ENCODE assay signal across 9 cellular contexts in genomic region chr11:36375348-36376314, GRCh38.
A peak's percentile ranks its signal among the peaks of the same experiment; 100 is the strongest.
DNase-seq lines count a peak whose midpoint lies in the region; ATAC-seq, FAIRE-seq and TF ChIP-seq lines count a peak whose summit lies in the region.
"Had no signal": no experiment of that assay in that cellular context is flagged by ENCODE, and none has a peak within 500 bp of the region (broad histone marks: within the 10 kb centered on the region; RNA-seq: fewer than 3 reads in every experiment).

No MANE protein-coding gene starts in this region.

- peaks cover 0 to 10% (median 4%) of the 10 kb centered on the region in 9 donors for H3K27me3 ChIP-seq in heart left ventricle
- H3K27me3 ChIP-seq in bronchial epithelial cell (ENCODE audit: control insufficient read depth, insufficient read depth, low read length): no peaks in the 10 kb centered on the region
- no peaks in the 10 kb centered on the region for H3K27me3 ChIP-seq in mucosa of rectum (ENCODE audit: control insufficient read depth in 2 of 2, insufficient read depth in 2 of 2, low read length in 2 of 2)
- peaks cover 0 to 6% of the 10 kb centered on the region in 2 donors for H3K27me3 ChIP-seq in uterus

- intact Hi-C loops in heart left ventricle (cut with DNase I) (loop anchor here in 7 of 10 donors (5.0 to 10.0 kb wide), 6 partner anchors 71 to 102 kb away; no protein-coding TSS in a partner anchor), Right ventricle myocardium inferior (cut with DNase I) (no loop called here), uterus (cut with DNase I; ENCODE audit: low total_unique reads) (no loop called here)

- H3K4me3 ChIP-seq in heart left ventricle (peak overlapping the region in 10 of 12 donors; percentile 54 to 86 (median 74)), bronchial epithelial cell (ENCODE audit: low read depth, low read length) (peak overlapping the region; percentile 68), mucosa of rectum (ENCODE audit: low read length in 2 of 2) (peak overlapping the region; percentile 83 to 93), uterus (peak overlapping the region; percentile 36 to 50)

- peak overlapping the region in 2 of 12 donors; percentile 27 to 36 for H3K27ac ChIP-seq in heart left ventricle
- H3K27ac ChIP-seq in mucosa of rectum (ENCODE audit: low read depth in 2 of 2, low read length in 2 of 2): peak overlapping the region; percentile 79 to 89
- H3K27ac ChIP-seq in uterus: peak overlapping the region in 1 of 2 donors; percentile 68
- H3K27ac ChIP-seq: neutrophil had no signal

- WGBS in heart left ventricle, 4 donors: 32 to 36% (median 33%) methylated on average over 18 of the region's 18 CpGs

- peak overlapping the region; percentile 52 to 87 for H3K9ac ChIP-seq in mucosa of rectum (ENCODE audit: low read depth in 1 of 2, low read length in 2 of 2)

- DNase-seq in heart left ventricle: no peak
- DNase-seq in Right ventricle myocardium inferior (ENCODE audit: missing footprints): no peak
- no peak for DNase-seq in bronchial epithelial cell (ENCODE audit: low read depth)
- no peak for DNase-seq in uterus
- no peak for DNase-seq in central memory CD4-positive, alpha-beta T cell
- no peak for DNase-seq in NK-92 treated with Interleukin-12 subunit alpha and Interleukin-12 subunit beta, amount 100 ng/mL, for 24 hours (lab: John Stamatoyannopoulos, UW)

- no peak for TF ChIP-seq CTCF in heart left ventricle (IDR thresholded peaks at IDR 0.05)
- TF ChIP-seq CTCF in bronchial epithelial cell (IDR thresholded peaks at IDR 0.05; ENCODE audit: insufficient read depth, low read length, severe bottlenecking): no peak
- TF ChIP-seq CTCF in uterus (IDR thresholded peaks at IDR 0.05): no peak

- no peaks in the 10 kb centered on the region for H3K9me3 ChIP-seq in heart left ventricle
- no peaks in the 10 kb centered on the region for H3K9me3 ChIP-seq in mucosa of rectum (ENCODE audit: control insufficient read depth in 2 of 2, low read length in 2 of 2)
- H3K9me3 ChIP-seq in uterus: no peaks in the 10 kb centered on the region
- H3K9me3 ChIP-seq: neutrophil had no signal

- no peak for FAIRE-seq in bronchial epithelial cell (lab: Jason Lieb, UNC)

- ATAC-seq in heart left ventricle (no peak), Right ventricle myocardium inferior (no peak), HG03039 (IDR thresholded peaks at IDR 0.05; ENCODE audit: unreplicated experiment) (no peak)

- H3K36me3 ChIP-seq in heart left ventricle (no peaks in the 10 kb centered on the region), bronchial epithelial cell (ENCODE audit: control insufficient read depth, insufficient read depth, low read length) (no peaks in the 10 kb centered on the region), mucosa of rectum (ENCODE audit: control insufficient read depth in 2 of 2, insufficient read depth in 2 of 2, low read length in 2 of 2) (peaks cover 7 to 11% of the 10 kb centered on the region in 2 donors), uterus (no peaks in the 10 kb centered on the region)
- H3K36me3 ChIP-seq: neutrophil had no signal

- H3K4me1 ChIP-seq in heart left ventricle (peaks cover 0 to 36% (median 11%) of the 10 kb centered on the region in 12 donors), mucosa of rectum (ENCODE audit: control insufficient read depth in 2 of 2, insufficient read depth in 2 of 2, low read length in 2 of 2) (peaks cover 24 to 52% of the 10 kb centered on the region in 2 donors), uterus (peaks cover 0 to 7% of the 10 kb centered on the region in 2 donors)

- TF ChIP-seq POLR2A in heart left ventricle (IDR thresholded peaks at IDR 0.05) (no peak), uterus (IDR thresholded peaks at IDR 0.05) (no peak)

Comparison
In these comparisons a context has a peak if more than half of its experiments do, and no peak if none do; other contexts are left out.
1. intact Hi-C loops: an anchor here in heart left ventricle (5.0 to 10.0 kb wide); none called in Right ventricle myocardium inferior and uterus.